ENCODE assay signal across 12 cellular contexts in the genomic region with DNA sequence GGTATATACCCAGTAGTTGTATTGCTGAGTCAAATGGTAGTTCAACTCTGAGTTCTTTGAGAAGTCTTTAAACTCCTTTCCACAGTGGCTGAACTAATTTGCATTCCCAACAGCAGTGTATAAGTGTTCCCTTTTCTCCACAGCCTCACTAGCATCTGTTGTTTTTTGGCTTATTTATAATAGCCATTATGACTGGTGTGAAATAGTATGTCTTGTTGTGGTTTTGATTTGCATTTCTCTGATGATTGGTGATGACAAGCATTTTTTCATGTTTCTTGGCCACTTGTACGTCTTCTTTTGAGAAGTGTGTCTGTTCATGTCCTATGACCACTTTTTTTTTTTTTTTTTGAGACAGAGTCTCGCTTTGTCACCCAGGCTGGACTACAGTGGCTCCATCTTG. TPM values are rescaled to one million over a fixed set of nuclear protein-coding genes. Genes with fewer than 3 reads are reported as not detected.
"Had no signal": no experiment of that assay in that cellular context is flagged by ENCODE, and none has a peak within 500 bp of the region (broad histone marks: within the 10 kb centered on the region; RNA-seq: fewer than 3 reads in every experiment).

No MANE protein-coding gene starts in this region.

- H3K9ac ChIP-seq: GM23248 had no signal

- H2AFZ ChIP-seq: GM23248 had no signal

- H3K27ac ChIP-seq: GM23248 had no signal

- DNase-seq: GM23248, GOT3, H7, HFFc6, IMR-90, KG1 had no signal

- H3K27ac Mint-ChIP-seq: HFFc6 had no signal

- H3K4me1 ChIP-seq: HAP-1 had no signal

- FAIRE-seq: HTR-8/SVneo, K562 had no signal

- H3K36me3 ChIP-seq: HAP-1 had no signal

- H3K4me3 Mint-ChIP-seq: HFFc6 had no signal

- H3K9me3 ChIP-seq: HAP-1 had no signal

- H3K4me3 ChIP-seq: GM23248, HAP-1, K562 had no signal

- ATAC-seq: HCT116, K562 had no signal

RNA-seq across cellular contexts. Expression of gene GPR50, which starts 30.5 kb away (rescaled TPM):
- total RNA-seq: GM23248, H4, HFFc6, HT-29, IMR-90, K562 had no signal
